In the genomic region with DNA sequence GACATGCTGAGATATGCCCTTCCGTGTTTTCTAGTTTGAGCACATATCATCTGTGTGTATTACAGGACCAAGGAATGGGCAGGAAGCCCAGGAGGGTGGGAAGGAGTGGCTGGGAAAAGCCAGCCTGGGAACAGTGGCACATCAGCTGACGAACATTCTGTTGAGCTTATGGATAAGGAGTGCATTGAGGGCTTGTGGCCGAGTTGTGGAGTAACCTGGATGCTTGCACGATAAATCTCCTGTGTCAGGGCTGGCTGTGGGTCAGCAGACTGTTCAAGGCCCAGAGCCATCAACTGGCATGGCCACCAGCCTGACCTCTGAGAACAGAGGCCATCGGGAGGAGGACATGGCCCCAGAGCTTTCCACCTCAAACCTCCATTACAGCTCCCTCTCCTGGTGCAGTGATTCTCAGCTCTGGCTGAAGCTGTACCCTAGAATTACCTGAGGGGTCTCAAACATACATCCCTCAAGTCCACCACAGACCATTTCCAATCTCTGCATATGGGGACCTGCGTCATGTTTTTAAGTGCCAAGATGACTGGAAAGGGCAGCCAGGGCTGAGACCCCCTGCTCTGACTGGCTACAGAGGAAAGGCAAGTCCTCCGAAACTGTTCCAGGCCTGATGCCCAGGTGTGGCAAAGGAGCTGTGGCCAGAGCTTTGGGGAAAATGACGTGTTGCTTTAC, we compare ENCODE assay signal across 12 cellular contexts. TPM values are rescaled to one million over a fixed set of nuclear protein-coding genes. Genes with fewer than 3 reads are reported as not detected.
DNase-seq lines count a peak whose midpoint lies in the region; ATAC-seq and TF ChIP-seq lines count a peak whose summit lies in the region.
"Had no signal": no experiment of that assay in that cellular context is flagged by ENCODE, and none has a peak within 500 bp of the region (broad histone marks: within the 10 kb centered on the region; RNA-seq: fewer than 3 reads in every experiment).

No MANE protein-coding gene starts in this region.

- H3K4me3 ChIP-seq in BLaER1 = no peak overlapping the region
- H3K4me3 ChIP-seq in WERI-Rb-1 (ENCODE audit: low read depth, low read length) = no peak overlapping the region
- no peak overlapping the region for H3K4me3 ChIP-seq in fibroblast of the aortic adventitia (ENCODE audit: low read depth, low read length)
- H3K4me3 ChIP-seq in vagina = no peak overlapping the region
- H3K4me3 ChIP-seq: gastrocnemius medialis had no signal

- H3K4me3 Mint-ChIP-seq in neural crest cell = peak overlapping the region; percentile 61
- H3K4me3 Mint-ChIP-seq: memory B cell had no signal

- DNase-seq in WERI-Rb-1 (no peak), fibroblast of the aortic adventitia (ENCODE audit: low read depth) (peak; percentile 54), neural crest cell (ENCODE audit: low read depth, low spot score) (no peak), vagina (ENCODE audit: extremely low spot score in 2 of 2) (no peak)
- DNase-seq: gastrocnemius medialis had no signal

- no peaks in the 10 kb centered on the region for H4K20me1 ChIP-seq in BLaER1

- ATAC-seq in HG03378 (IDR thresholded peaks at IDR 0.05; ENCODE audit: unreplicated experiment) (no peak), GM18873 (IDR thresholded peaks at IDR 0.05; ENCODE audit: low FRiP score, unreplicated experiment) (no peak), HG03354 (IDR thresholded peaks at IDR 0.05; ENCODE audit: poor library complexity, severe bottlenecking, unreplicated experiment) (no peak)
- ATAC-seq: Panc1 had no signal

- H3K9ac ChIP-seq in BLaER1 = no peak overlapping the region
- H3K9ac ChIP-seq: KMS-11 had no signal

- H3K36me3 Mint-ChIP-seq in neural crest cell (ENCODE audit: low read depth) = no peaks in the 10 kb centered on the region
- H3K36me3 Mint-ChIP-seq: memory B cell had no signal

- no peaks in the 10 kb centered on the region for H3K9me3 Mint-ChIP-seq in neural crest cell
- H3K9me3 Mint-ChIP-seq: memory B cell had no signal

- H3K27me3 Mint-ChIP-seq in neural crest cell (ENCODE audit: low read depth) = no peaks in the 10 kb centered on the region

- intact Hi-C loops in vagina (cut with DNase I) = no loop called here

- H3K27ac ChIP-seq in BLaER1 = peak overlapping the region; percentile 84
- H3K27ac ChIP-seq in WERI-Rb-1 = no peak overlapping the region
- H3K27ac ChIP-seq in vagina = no peak overlapping the region
- H3K27ac ChIP-seq: gastrocnemius medialis, KMS-11 had no signal

- no peaks in the 10 kb centered on the region for H3K4me1 Mint-ChIP-seq in neural crest cell
- H3K4me1 Mint-ChIP-seq: memory B cell had no signal

- H3K9me3 ChIP-seq in BLaER1 (no peaks in the 10 kb centered on the region), WERI-Rb-1 (ENCODE audit: severe bottlenecking) (no peaks in the 10 kb centered on the region), vagina (no peaks in the 10 kb centered on the region)
- H3K9me3 ChIP-seq: gastrocnemius medialis had no signal

- no peaks in the 10 kb centered on the region for H3K27me3 ChIP-seq in BLaER1
- H3K27me3 ChIP-seq in WERI-Rb-1 (ENCODE audit: insufficient read depth, low read depth, severe bottlenecking) = no peaks in the 10 kb centered on the region
- no peaks in the 10 kb centered on the region for H3K27me3 ChIP-seq in vagina
- H3K27me3 ChIP-seq: gastrocnemius medialis had no signal

- peak overlapping the region; percentile 43 for H3K27ac Mint-ChIP-seq in neural crest cell (ENCODE audit: unreplicated experiment)
- H3K27ac Mint-ChIP-seq: memory B cell had no signal

- no peak for TF ChIP-seq POLR2A in vagina (IDR thresholded peaks at IDR 0.05)

- peak overlapping the region; percentile 91 for H3K4me2 ChIP-seq in BLaER1
- H3K4me2 ChIP-seq: KMS-11 had no signal

- peak; percentile 15; the same call in 1 of the 2 replicates for TF ChIP-seq CTCF in WERI-Rb-1 (IDR thresholded peaks at IDR 0.05; ENCODE audit: low read depth, low read length)
- TF ChIP-seq CTCF in fibroblast of the aortic adventitia (IDR thresholded peaks at IDR 0.05; ENCODE audit: insufficient read depth, low read length) = peak; percentile 2
- no peak for TF ChIP-seq CTCF in neural crest cell (conservative IDR thresholded peaks at IDR 0.05)
- TF ChIP-seq CTCF in vagina (IDR thresholded peaks at IDR 0.05) = no peak

- H3K36me3 ChIP-seq in BLaER1 (peaks cover under 1% of the 10 kb centered on the region; the same call in 1 of the 2 replicates), WERI-Rb-1 (no peaks in the 10 kb centered on the region), vagina (peaks cover 0 to 17% of the 10 kb centered on the region in 2 donors)
- H3K36me3 ChIP-seq: gastrocnemius medialis had no signal

- H3K4me1 ChIP-seq in BLaER1 (peaks cover 70% of the 10 kb centered on the region), vagina (no peaks in the 10 kb centered on the region)
- H3K4me1 ChIP-seq: gastrocnemius medialis had no signal

RNA-seq across cellular contexts. Expression of a gene that starts 4.8 kb away (rescaled TPM):
- 2.4 and 7.0 TPM in 2 replicates for total RNA-seq in fibroblast of the aortic adventitia (ENCODE audit: low replicate concordance)
- total RNA-seq in neural crest cell = 4.9 and 6.2 TPM in 2 replicates
- 7.9 TPM for total RNA-seq in vagina

RNA-seq across cellular contexts. Expression of a gene that starts 43.7 kb away (rescaled TPM):
- total RNA-seq in fibroblast of the aortic adventitia (ENCODE audit: low replicate concordance) (20.5 and 28.3 TPM in 2 replicates), neural crest cell (36.9 and 37.2 TPM in 2 replicates), vagina (68.5 TPM)

RNA-seq across cellular contexts. Expression of a gene that starts 53.2 kb away (rescaled TPM):
- total RNA-seq in fibroblast of the aortic adventitia (ENCODE audit: low replicate concordance) = 0.09 and 0.25 TPM in 2 replicates
- 1.1 and 1.3 TPM in 2 replicates for total RNA-seq in neural crest cell
- 0.25 TPM for total RNA-seq in vagina
- total RNA-seq: gastrocnemius medialis had no signal

Comparison
In these comparisons a context has a peak if more than half of its experiments do, and no peak if none do; other contexts are left out.
1. CTCF ChIP-seq: peak in WERI-Rb-1 (single experiment) and fibroblast of the aortic adventitia (single experiment); none in neural crest cell (single experiment) and vagina (0 of 3).